25 cellular contexts compared by ENCODE assay signal in the genomic region with DNA sequence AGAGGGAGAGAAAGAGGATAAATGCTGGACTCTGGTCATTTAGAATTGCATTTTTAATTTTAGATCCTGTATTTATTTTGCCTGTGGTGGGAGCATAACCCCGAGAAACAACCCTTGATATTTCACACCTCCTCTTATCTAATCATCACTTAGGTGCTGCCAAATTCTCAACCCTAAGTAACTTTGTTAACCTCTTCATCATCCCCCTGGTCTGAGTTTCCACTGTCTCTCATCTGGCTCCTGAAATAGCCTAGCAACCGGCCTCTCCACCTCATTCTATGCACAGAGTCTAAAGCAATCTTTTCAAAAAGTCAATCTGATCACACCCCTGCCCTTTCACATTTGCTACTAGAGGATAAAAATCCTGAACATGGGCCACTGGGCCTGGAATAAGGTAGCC.
"Had no signal": no experiment of that assay in that cellular context is flagged by ENCODE, and none has a peak within 500 bp of the region (broad histone marks: within the 10 kb centered on the region; RNA-seq: fewer than 3 reads in every experiment).

No MANE protein-coding gene starts in this region.

- H3K27me3 ChIP-seq: brain microvascular endothelial cell had no signal

- ATAC-seq: activated CD4-positive, alpha-beta T cell treated with anti-CD3 and anti-CD28 coated beads for 36 hours; activated CD8-positive, alpha-beta memory T cell treated with anti-CD3 and anti-CD28 coated beads, Interleukin-2, amount 10 ng/mL, durations not matched to agents 7 days and 5 days; activated CD8-positive, alpha-beta T cell treated with anti-CD3 and anti-CD28 coated beads, Interleukin-2, amount 10 ng/mL, durations not matched to agents 7 days and 5 days; activated T-cell treated with anti-CD3 and anti-CD28 coated beads, Interleukin-2, amount 50 U/mL, for 72 hours; esophagus mucosa had no signal

- H3K36me3 ChIP-seq: brain microvascular endothelial cell had no signal

- H3K36me3 Mint-ChIP-seq: activated CD8-positive, alpha-beta memory T cell treated with anti-CD3 and anti-CD28 coated beads, Interleukin-2, amount 10 ng/mL, durations not matched to agents 7 days and 5 days had no signal

- H3K4me3 Mint-ChIP-seq: activated CD4-positive, alpha-beta memory T cell treated with anti-CD3 and anti-CD28 coated beads for 36 hours; activated CD4-positive, alpha-beta T cell treated with anti-CD3 and anti-CD28 coated beads for 36 hours; activated CD4-positive, alpha-beta T cell treated with anti-CD3 and anti-CD28 coated beads, Interleukin-2, amount 10 ng/mL, durations not matched to agents 24 days and 14 days; activated CD8-positive, alpha-beta memory T cell treated with anti-CD3 and anti-CD28 coated beads, Interleukin-2, amount 10 ng/mL, durations not matched to agents 7 days and 5 days; activated CD8-positive, alpha-beta T cell treated with anti-CD3 and anti-CD28 coated beads, Interleukin-2, amount 10 ng/mL, durations not matched to agents 7 days and 5 days; activated naive CD8-positive, alpha-beta T cell; activated T-cell treated with anti-CD3 and anti-CD28 coated beads, Interleukin-2, amount 50 U/mL, for 24 hours; activated T-cell treated with anti-CD3 and anti-CD28 coated beads, Interleukin-2, amount 50 U/mL, for 72 hours had no signal

- H3K9me3 Mint-ChIP-seq: activated CD4-positive, alpha-beta memory T cell treated with anti-CD3 and anti-CD28 coated beads for 36 hours; activated CD4-positive, alpha-beta T cell treated with anti-CD3 and anti-CD28 coated beads, Interleukin-2, amount 10 ng/mL, durations not matched to agents 24 days and 14 days; activated T-cell treated with anti-CD3 and anti-CD28 coated beads, Interleukin-2, amount 50 U/mL, for 24 hours; activated T-cell treated with anti-CD3 and anti-CD28 coated beads, Interleukin-2, amount 50 U/mL, for 72 hours had no signal

- H3K4me1 Mint-ChIP-seq: activated CD4-positive, alpha-beta T cell treated with anti-CD3 and anti-CD28 coated beads for 36 hours had no signal

- H3K27ac Mint-ChIP-seq: activated CD4-positive, alpha-beta memory T cell treated with anti-CD3 and anti-CD28 coated beads for 36 hours; activated CD4-positive, alpha-beta T cell treated with anti-CD3 and anti-CD28 coated beads for 36 hours; activated CD4-positive, alpha-beta T cell treated with anti-CD3 and anti-CD28 coated beads, Interleukin-2, amount 10 ng/mL, durations not matched to agents 24 days and 14 days; activated CD8-positive, alpha-beta memory T cell treated with anti-CD3 and anti-CD28 coated beads, Interleukin-2, amount 10 ng/mL, durations not matched to agents 7 days and 5 days; activated CD8-positive, alpha-beta T cell treated with anti-CD3 and anti-CD28 coated beads, Interleukin-2, amount 10 ng/mL, durations not matched to agents 7 days and 5 days; activated naive CD8-positive, alpha-beta T cell; activated T-cell treated with anti-CD3 and anti-CD28 coated beads, Interleukin-2, amount 50 U/mL, for 24 hours; activated T-cell treated with anti-CD3 and anti-CD28 coated beads, Interleukin-2, amount 50 U/mL, for 72 hours had no signal

- DNase-seq: activated CD4-positive, alpha-beta memory T cell treated with anti-CD3 and anti-CD28 coated beads for 36 hours; activated CD4-positive, alpha-beta T cell treated with anti-CD3 and anti-CD28 coated beads for 36 hours; activated CD4-positive, alpha-beta T cell treated with anti-CD3 and anti-CD28 coated beads, Interleukin-2, amount 10 ng/mL, durations not matched to agents 24 days and 14 days; activated CD4-positive, CD25-positive, alpha-beta regulatory T cell; activated CD4-positive, CD25-positive, alpha-beta regulatory T cell treated with anti-CD3 and anti-CD28 coated beads, Interleukin-2, amount 50 U/mL, for 72 hours; activated CD8-positive, alpha-beta memory T cell treated with anti-CD3 and anti-CD28 coated beads, Interleukin-2, amount 10 ng/mL, durations not matched to agents 7 days and 5 days; activated CD8-positive, alpha-beta memory T cell treated with anti-CD3 and anti-CD28 coated beads, Interleukin-2, amount 50 U/mL, for 48 hours; activated CD8-positive, alpha-beta T cell treated with anti-CD3 and anti-CD28 coated beads, Interleukin-2, amount 10 ng/mL, durations not matched to agents 7 days and 5 days; activated gamma-delta T cell; activated naive CD4-positive, alpha-beta T cell treated with Interleukin-2 at 50 U/mL for 16 hours; activated T-cell treated with anti-CD3 and anti-CD28 coated beads for 4 hours; activated T-cell treated with anti-CD3 and anti-CD28 coated beads, Interleukin-2, amount 50 U/mL, for 24 hours; activated T-cell treated with anti-CD3 and anti-CD28 coated beads, Interleukin-2, amount 50 U/mL, for 72 hours; amniotic stem cell; anterior cingulate cortex; brain microvascular endothelial cell; caudate nucleus; cortex of kidney; dermis blood vessel endothelial cell; effector CD8-positive, alpha-beta T cell; foreskin fibroblast; glutamatergic neuron; T-helper 2 cell had no signal

- H3K27me3 Mint-ChIP-seq: activated CD4-positive, alpha-beta memory T cell treated with anti-CD3 and anti-CD28 coated beads for 36 hours; activated CD4-positive, alpha-beta T cell treated with anti-CD3 and anti-CD28 coated beads for 36 hours; activated CD4-positive, alpha-beta T cell treated with anti-CD3 and anti-CD28 coated beads, Interleukin-2, amount 10 ng/mL, durations not matched to agents 24 days and 14 days; activated CD8-positive, alpha-beta memory T cell treated with anti-CD3 and anti-CD28 coated beads, Interleukin-2, amount 10 ng/mL, durations not matched to agents 7 days and 5 days; activated naive CD8-positive, alpha-beta T cell; activated T-cell treated with anti-CD3 and anti-CD28 coated beads, Interleukin-2, amount 50 U/mL, for 24 hours had no signal

- H3K27ac ChIP-seq: brain microvascular endothelial cell had no signal
